ENCODE assay signal across 20 cellular contexts in genomic region chr12:18751866-18752265, GRCh38. TPM values are rescaled to one million over a fixed set of nuclear protein-coding genes. Genes with fewer than 3 reads are reported as not detected.
DNase-seq lines count a peak whose midpoint lies in the region; ATAC-seq, FAIRE-seq and TF ChIP-seq lines count a peak whose summit lies in the region.
"Had no signal": no experiment of that assay in that cellular context is flagged by ENCODE, and none has a peak within 500 bp of the region (broad histone marks: within the 10 kb centered on the region; RNA-seq: fewer than 3 reads in every experiment).

No MANE protein-coding gene starts in this region.

- H3K4me3 ChIP-seq in left ventricle myocardium inferior (no peak overlapping the region), adipocyte (ENCODE audit: low read length) (peak overlapping the region; percentile 47), subcutaneous abdominal adipose tissue (ENCODE audit: low read depth in 1 of 5, low read length in 5 of 5) (no peak overlapping the region)
- H3K4me3 ChIP-seq: BLaER1 had no signal

- no peak for TF ChIP-seq CTCF in left ventricle myocardium inferior (IDR thresholded peaks at IDR 0.05; ENCODE audit: borderline replicate concordance)

- H3K9ac ChIP-seq in adipocyte (ENCODE audit: low read length), result peak overlapping the region; percentile 57
- H3K9ac ChIP-seq in subcutaneous abdominal adipose tissue (ENCODE audit: low read length in 5 of 5), result peak overlapping the region in 3 of 5 donors; percentile 7 to 67 (median 30)
- H3K9ac ChIP-seq: BLaER1 had no signal

- FAIRE-seq in GM12892 (lab: Jason Lieb, UNC), result no peak
- FAIRE-seq: GM19239 had no signal

- DNase-seq in left ventricle myocardium inferior (no peak), left ventricle myocardium superior (no peak), adipocyte (ENCODE audit: low read depth) (no peak), left lobe of liver (ENCODE audit: low spot score) (no peak), NCI-H748 (lab: John Stamatoyannopoulos, UW; ENCODE audit: unreplicated experiment) (no peak), GM12892 (ENCODE audit: insufficient read length) (no peak)
- DNase-seq: CD4-positive, alpha-beta memory T cell; GF-D8; NCI-H1105 treated with DMSO at 0.1 percent for 48 hours; NCI-H1694 treated with DMSO at 0.1 percent for 48 hours; NCI-H510A; SHP77 had no signal

- H3K9me3 ChIP-seq in left ventricle myocardium inferior (replicated peaks), result no peaks in the 10 kb centered on the region
- H3K9me3 ChIP-seq in adipocyte (ENCODE audit: control insufficient read depth, low read length), result no peaks in the 10 kb centered on the region
- no peaks in the 10 kb centered on the region for H3K9me3 ChIP-seq in subcutaneous abdominal adipose tissue (ENCODE audit: control insufficient read depth in 5 of 5, low read length in 5 of 5)
- H3K9me3 ChIP-seq: BLaER1 had no signal

- ATAC-seq in left ventricle myocardium superior, result no peak
- ATAC-seq in left lobe of liver, result peak; percentile 45
- ATAC-seq in HG02588 (IDR thresholded peaks at IDR 0.05; ENCODE audit: unreplicated experiment), result no peak
- ATAC-seq: SK-N-SH treated with all-trans-retinoic acid at 6 μM for 48 hours had no signal

- no peak for TF ChIP-seq POLR2A in GM12892 (IDR thresholded peaks at IDR 0.05; ENCODE audit: low read depth, low read length)

- intact Hi-C loops in left ventricle myocardium inferior (cut with micrococcal nuclease) (loop anchor here (10.0 kb wide), 1 partner anchor 283 kb away; no protein-coding TSS in a partner anchor), left ventricle myocardium superior (cut with micrococcal nuclease) (no loop called here)

- peak overlapping the region; percentile 89 for H3K27ac ChIP-seq in left ventricle myocardium inferior (replicated peaks)
- H3K27ac ChIP-seq in subcutaneous abdominal adipose tissue (ENCODE audit: low read depth, low read length), result peak overlapping the region; percentile 98
- H3K27ac ChIP-seq: BLaER1 had no signal

- no peaks in the 10 kb centered on the region for H3K27me3 ChIP-seq in left ventricle myocardium inferior (ENCODE audit: low read depth)
- no peaks in the 10 kb centered on the region for H3K27me3 ChIP-seq in adipocyte (replicated peaks; ENCODE audit: control insufficient read depth, insufficient read depth, low read length)
- H3K27me3 ChIP-seq in subcutaneous abdominal adipose tissue (ENCODE audit: control insufficient read depth in 5 of 5, insufficient read depth in 4 of 5, low read length in 5 of 5), result no peaks in the 10 kb centered on the region
- H3K27me3 ChIP-seq: BLaER1 had no signal

- peaks cover 68% of the 10 kb centered on the region for H3K4me1 ChIP-seq in left ventricle myocardium inferior
- peaks cover 78% of the 10 kb centered on the region for H3K4me1 ChIP-seq in adipocyte (ENCODE audit: control insufficient read depth, insufficient read depth, low read length)
- peaks cover 12 to 41% (median 26%) of the 10 kb centered on the region in 5 donors for H3K4me1 ChIP-seq in subcutaneous abdominal adipose tissue (ENCODE audit: control insufficient read depth in 5 of 5, insufficient read depth in 5 of 5, low read length in 5 of 5)
- H3K4me1 ChIP-seq: BLaER1 had no signal

- H3K36me3 ChIP-seq in left ventricle myocardium inferior (no peaks in the 10 kb centered on the region), adipocyte (ENCODE audit: control insufficient read depth, insufficient read depth, low read length, severe bottlenecking) (no peaks in the 10 kb centered on the region), subcutaneous abdominal adipose tissue (ENCODE audit: control insufficient read depth in 5 of 5, insufficient read depth in 5 of 5, low read length in 5 of 5) (no peaks in the 10 kb centered on the region)
- H3K36me3 ChIP-seq: BLaER1 had no signal

RNA-seq across cellular contexts. Expression of gene CAPZA3, which starts 13.9 kb away (rescaled TPM):
- total RNA-seq in left ventricle myocardium inferior, result not detected
- total RNA-seq in left ventricle myocardium superior, result not detected
- 0.33 TPM for total RNA-seq in left lobe of liver
- not detected for polyA plus RNA-seq in GM12892 (2012; ENCODE audit: missing spikeins)
- total RNA-seq: A172; CD4-positive, alpha-beta memory T cell; HT-29; RPMI7951 had no signal
- polyA plus RNA-seq: CD4-positive, alpha-beta memory T cell had no signal

RNA-seq across cellular contexts. Expression of gene PLCZ1, which starts 14.1 kb away (rescaled TPM):
- total RNA-seq in left ventricle myocardium inferior (0.49 TPM), left ventricle myocardium superior (not detected), left lobe of liver (not detected)
- polyA plus RNA-seq in GM12892 (2012; ENCODE audit: missing spikeins), result not detected
- total RNA-seq: CD4-positive, alpha-beta memory T cell; HT-29; RPMI7951 had no signal
- polyA plus RNA-seq: CD4-positive, alpha-beta memory T cell had no signal
